Comparison of ENCODE assay signal across 12 cellular contexts in the genomic region with DNA sequence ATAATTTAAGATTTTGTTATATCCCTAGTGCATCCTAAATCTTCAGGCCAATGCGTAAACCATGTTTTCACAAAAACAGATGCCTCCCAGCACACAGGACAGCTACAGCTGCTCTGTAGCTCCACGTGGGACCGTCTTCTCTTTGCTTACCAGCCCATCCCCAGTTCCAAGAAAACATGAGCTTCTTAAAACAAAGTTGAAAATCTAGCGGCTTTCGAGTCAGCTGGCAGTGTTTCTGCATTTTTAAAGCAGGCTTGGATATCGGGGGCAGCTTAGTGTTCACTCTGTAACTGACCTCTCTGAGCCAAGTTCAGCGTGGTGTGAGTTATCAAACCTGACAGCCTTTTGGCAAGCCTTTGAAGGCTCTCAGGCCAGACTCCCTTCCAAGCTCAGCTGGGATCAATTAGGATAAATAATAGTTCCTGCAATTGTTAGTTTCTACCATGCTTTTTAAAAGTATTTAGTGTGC.
DNase-seq lines count a peak whose midpoint lies in the region; ATAC-seq, FAIRE-seq and TF ChIP-seq lines count a peak whose summit lies in the region.
"Had no signal": no experiment of that assay in that cellular context is flagged by ENCODE, and none has a peak within 500 bp of the region (broad histone marks: within the 10 kb centered on the region; RNA-seq: fewer than 3 reads in every experiment).

No MANE protein-coding gene starts in this region.

- CTCF ChIA-PET in CD8-positive, alpha-beta T cell (lab: Charles Lee), result no interaction called here

- no peaks in the 10 kb centered on the region for H4K20me1 ChIP-seq in GM23248 (ENCODE audit: insufficient read depth)
- no peaks in the 10 kb centered on the region for H4K20me1 ChIP-seq in smooth muscle cell (ENCODE audit: low read depth)

- peaks cover 7% of the 10 kb centered on the region for H3F3A ChIP-seq in GM23248 (ENCODE audit: insufficient read depth)
- H3F3A ChIP-seq in smooth muscle cell (ENCODE audit: low read depth), result peaks cover 5% of the 10 kb centered on the region

- ATAC-seq in GM19455 (IDR thresholded peaks at IDR 0.05; ENCODE audit: unreplicated experiment), result no peak
- ATAC-seq in CD8-positive, alpha-beta T cell, result no peak
- ATAC-seq in GM18498 (IDR thresholded peaks at IDR 0.05; ENCODE audit: unreplicated experiment), result no peak
- ATAC-seq: foreskin keratinocyte had no signal

- no peak for TF ChIP-seq CTCF in kidney (IDR thresholded peaks at IDR 0.05; ENCODE audit: borderline replicate concordance, extremely low read depth, insufficient read depth)
- TF ChIP-seq CTCF in smooth muscle cell (IDR thresholded peaks at IDR 0.05; ENCODE audit: borderline replicate concordance, insufficient read depth, poor library complexity, severe bottlenecking), result no peak
- no peak for TF ChIP-seq CTCF in CD8-positive, alpha-beta T cell (IDR thresholded peaks at IDR 0.05)

- peaks cover 16% of the 10 kb centered on the region for H3K4me1 ChIP-seq in GM23248 (ENCODE audit: insufficient read depth)
- peaks cover 3 to 4% of the 10 kb centered on the region in 2 donors for H3K4me1 ChIP-seq in kidney (ENCODE audit: control insufficient read depth in 1 of 2, insufficient read depth in 1 of 2, low read depth in 1 of 2, low read length in 2 of 2)
- H3K4me1 ChIP-seq in smooth muscle cell (ENCODE audit: low read depth), result peaks cover 4% of the 10 kb centered on the region
- H3K4me1 ChIP-seq in CD8-positive, alpha-beta T cell (ENCODE audit: insufficient read depth, low read length), result no peaks in the 10 kb centered on the region
- H3K4me1 ChIP-seq: foreskin keratinocyte had no signal

- H3K4me1 Mint-ChIP-seq in CD8-positive, alpha-beta T cell (ENCODE audit: low read depth), result no peaks in the 10 kb centered on the region

- no peaks in the 10 kb centered on the region for H3K9me3 Mint-ChIP-seq in CD8-positive, alpha-beta T cell
- H3K9me3 Mint-ChIP-seq: neural crest cell had no signal

- POLR2A ChIA-PET in CD8-positive, alpha-beta T cell (lab: Charles Lee), result no interaction called here

- H3K9me2 ChIP-seq in GM23248 (ENCODE audit: insufficient read depth), result no peaks in the 10 kb centered on the region

- intact Hi-C loops in kidney (cut with DNase I), result no loop called here
- intact Hi-C loops in CD8-positive, alpha-beta T cell (cut with DNase I, micrococcal nuclease), result no loop called here

- no peak overlapping the region for H3K27ac ChIP-seq in GM23248
- no peak overlapping the region for H3K27ac ChIP-seq in kidney (ENCODE audit: low read depth in 2 of 2, low read length in 2 of 2)
- H3K27ac ChIP-seq in smooth muscle cell (ENCODE audit: low read depth), result peak overlapping the region; percentile 28
- no peak overlapping the region for H3K27ac ChIP-seq in CD8-positive, alpha-beta T cell (ENCODE audit: low read depth, low read length)
- H3K27ac ChIP-seq: foreskin keratinocyte had no signal

- no peak overlapping the region for H3K4me3 Mint-ChIP-seq in CD8-positive, alpha-beta T cell
- H3K4me3 Mint-ChIP-seq: neural crest cell had no signal

- no peaks in the 10 kb centered on the region for H3K9me3 ChIP-seq in GM23248 (ENCODE audit: low read depth)
- peaks cover 0 to 4% of the 10 kb centered on the region in 2 donors for H3K9me3 ChIP-seq in kidney (ENCODE audit: control insufficient read depth in 1 of 2, low read length in 2 of 2)
- no peaks in the 10 kb centered on the region for H3K9me3 ChIP-seq in smooth muscle cell (replicated peaks; ENCODE audit: low read depth)
- no peaks in the 10 kb centered on the region for H3K9me3 ChIP-seq in CD8-positive, alpha-beta T cell (ENCODE audit: low read length)

- H3K36me3 ChIP-seq in GM23248 (ENCODE audit: low read depth) (no peaks in the 10 kb centered on the region), kidney (ENCODE audit: control insufficient read depth in 1 of 2, insufficient read depth in 2 of 2, low read length in 2 of 2) (no peaks in the 10 kb centered on the region), smooth muscle cell (ENCODE audit: low read depth) (no peaks in the 10 kb centered on the region)
- no peaks in the 10 kb centered on the region for H3K36me3 ChIP-seq in CD8-positive, alpha-beta T cell (ENCODE audit: insufficient read depth, low read length)

- H3K79me2 ChIP-seq in GM23248 (ENCODE audit: insufficient read depth) (no peaks in the 10 kb centered on the region), smooth muscle cell (ENCODE audit: low read depth) (no peaks in the 10 kb centered on the region)

- H3K9ac ChIP-seq in GM23248, result peak overlapping the region; percentile 20; the same call in 1 of the 2 replicates
- H3K9ac ChIP-seq in kidney (ENCODE audit: low read length in 2 of 2), result no peak overlapping the region
- H3K9ac ChIP-seq in smooth muscle cell (ENCODE audit: low read depth), result no peak overlapping the region

- H2AFZ ChIP-seq in GM23248 (peak overlapping the region; percentile 69), smooth muscle cell (ENCODE audit: low read depth) (peak overlapping the region; percentile 27)

- no peaks in the 10 kb centered on the region for H3K27me3 Mint-ChIP-seq in CD8-positive, alpha-beta T cell (ENCODE audit: low read depth)

- DNase-seq in GM23248 (peak; percentile 61), cerebellum (ENCODE audit: low spot score) (peak; percentile 65), kidney (no peak), smooth muscle cell (lab: John Stamatoyannopoulos, UW; ENCODE audit: unreplicated experiment) (no peak)
- DNase-seq in CD8-positive, alpha-beta T cell, result no peak
- DNase-seq in activated CD4-positive, alpha-beta T cell treated with anti-CD3 and anti-CD28 coated beads for 1 hour, result no peak
- DNase-seq: DMS 273 treated with DMSO at 0.1 percent for 48 hours, foreskin keratinocyte, NCI-H345 had no signal

- H3K4me2 ChIP-seq in GM23248 (ENCODE audit: unreplicated experiment), result peak overlapping the region; percentile 84
- peak overlapping the region; percentile 76 for H3K4me2 ChIP-seq in smooth muscle cell

- WGBS in GM23248 (ENCODE audit: low coverage in 1 of 2, low lambda C conversion rate in 2 of 2, missing lambda C conversion rate in 2 of 2), 2 experiments, result 7 to 14% methylated on average over 7 of the region's 7 CpGs
- WGBS in smooth muscle cell (ENCODE audit: low lambda C conversion rate), result 21% methylated on average over 7 of the region's 7 CpGs

- H3K27ac Mint-ChIP-seq in CD8-positive, alpha-beta T cell, result no peak overlapping the region

- FAIRE-seq in kidney (lab: Jason Lieb, UNC), result peak; percentile 68

- no peaks in the 10 kb centered on the region for H3K36me3 Mint-ChIP-seq in CD8-positive, alpha-beta T cell

- no peaks in the 10 kb centered on the region for H3K27me3 ChIP-seq in GM23248 (replicated peaks; ENCODE audit: insufficient read depth)
- H3K27me3 ChIP-seq in smooth muscle cell (ENCODE audit: low read depth), result no peaks in the 10 kb centered on the region
- H3K27me3 ChIP-seq in CD8-positive, alpha-beta T cell (ENCODE audit: insufficient read depth, low read length), result no peaks in the 10 kb centered on the region
- H3K27me3 ChIP-seq: foreskin keratinocyte had no signal

- in situ Hi-C loops in GM23248 (cut with MboI), result no loop called here

- H3K4me3 ChIP-seq in GM23248 (peak overlapping the region; percentile 56), kidney (ENCODE audit: low read length in 2 of 2) (peak overlapping the region; percentile 3 to 38), smooth muscle cell (peak overlapping the region; percentile 11)
- H3K4me3 ChIP-seq in CD8-positive, alpha-beta T cell (ENCODE audit: low read depth, low read length), result no peak overlapping the region

Comparison
In these comparisons a context has a peak if more than half of its experiments do, and no peak if none do; other contexts are left out.
1. DNase-seq: peak in GM23248 (single experiment) and cerebellum (single experiment); none in kidney (single experiment), smooth muscle cell (single experiment), CD8-positive, alpha-beta T cell (0 of 7) and activated CD4-positive, alpha-beta T cell treated with anti-CD3 and anti-CD28 coated beads for 1 hour (single experiment).